Comparison of ENCODE assay signal across 26 cellular contexts in the genomic region with DNA sequence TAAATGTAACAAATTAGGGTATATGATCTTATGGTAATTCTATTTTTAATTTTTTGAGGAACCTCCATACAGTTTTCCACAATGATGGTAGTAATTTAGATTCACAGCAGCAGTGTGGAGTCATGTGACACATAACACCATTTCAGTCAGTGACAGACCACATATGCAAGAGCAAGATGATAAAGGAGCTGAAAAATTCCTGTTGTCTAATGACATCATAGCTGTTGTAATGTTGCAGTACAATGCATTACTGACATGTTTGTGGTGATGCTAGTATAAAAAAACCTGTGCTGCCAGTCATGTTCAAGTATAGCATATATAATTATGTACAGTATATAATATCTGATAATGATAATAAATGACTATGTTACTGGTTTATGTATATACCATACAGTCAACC. TPM values are rescaled to one million over a fixed set of nuclear protein-coding genes. Genes with fewer than 3 reads are reported as not detected.
DNase-seq lines count a peak whose midpoint lies in the region; ATAC-seq, FAIRE-seq and TF ChIP-seq lines count a peak whose summit lies in the region.
"Had no signal": no experiment of that assay in that cellular context is flagged by ENCODE, and none has a peak within 500 bp of the region (broad histone marks: within the 10 kb centered on the region; RNA-seq: fewer than 3 reads in every experiment).

No MANE protein-coding gene starts in this region.

- TF ChIP-seq EP300 in HepG2 (IDR thresholded peaks at IDR 0.05; ENCODE audit: low read depth in 2 of 2, low read length in 2 of 2) (no peak), HepG2 (CRISPR knock-in tag; IDR thresholded peaks at IDR 0.05; ENCODE audit: borderline replicate concordance) (no peak), K562 (IDR thresholded peaks at IDR 0.05; ENCODE audit: low read length) (no peak)

- H3K79me2 ChIP-seq in HepG2 (ENCODE audit: insufficient read depth, low read length) (no peaks in the 10 kb centered on the region), K562 (ENCODE audit: control insufficient read depth, insufficient read depth, low read length) (no peaks in the 10 kb centered on the region)

- TF ChIP-seq CTCF in HepG2 (CRISPR knock-in tag; IDR thresholded peaks at IDR 0.05): no peak
- TF ChIP-seq CTCF in right lobe of liver (IDR thresholded peaks at IDR 0.05): no peak
- no peak for TF ChIP-seq CTCF in K562 (IDR thresholded peaks at IDR 0.05 in 2 of 3, conservative IDR thresholded peaks at IDR 0.05 in 1 of 3; ENCODE audit: insufficient read depth in 2 of 3, low read depth in 1 of 3, low read length in 3 of 3)
- TF ChIP-seq CTCF in fibroblast of pulmonary artery (IDR thresholded peaks at IDR 0.05; ENCODE audit: low read length, missing control alignments): no peak

- H2AFZ ChIP-seq in HepG2 (ENCODE audit: low read length) (no peak overlapping the region), K562 (ENCODE audit: low read depth, low read length) (no peak overlapping the region)

- H3K4me3 ChIP-seq in HepG2 (replicated peaks in 1 of 3; ENCODE audit: insufficient read depth in 1 of 3, low read depth in 2 of 3, low read length in 3 of 3): no peak overlapping the region
- H3K4me3 ChIP-seq in right lobe of liver: no peak overlapping the region
- no peak overlapping the region for H3K4me3 ChIP-seq in K562
- no peak overlapping the region for H3K4me3 ChIP-seq in fibroblast of pulmonary artery (replicated peaks; ENCODE audit: low read depth, low read length)

- H3K9me3 ChIP-seq in HepG2 (ENCODE audit: low read length) (no peaks in the 10 kb centered on the region), right lobe of liver (no peaks in the 10 kb centered on the region), K562 (replicated peaks; ENCODE audit: control insufficient read depth, insufficient read depth, low read depth, low read length) (no peaks in the 10 kb centered on the region)

- no peak for TF ChIP-seq POLR2A in HepG2 (IDR thresholded peaks at IDR 0.05; ENCODE audit: insufficient read depth in 1 of 2, low read depth in 2 of 2, low read length in 2 of 2)
- TF ChIP-seq POLR2A in right lobe of liver (IDR thresholded peaks at IDR 0.05): no peak
- TF ChIP-seq POLR2A in K562 (conservative IDR thresholded peaks at IDR 0.05): no peak

- intact Hi-C loops in HepG2 (cut with micrococcal nuclease; ENCODE audit: unreplicated experiment): no loop called here
- intact Hi-C loops in right lobe of liver (cut with DNase I): no loop called here
- intact Hi-C loops in K562 (cut with micrococcal nuclease): no loop called here

- no peaks in the 10 kb centered on the region for H4K20me1 ChIP-seq in HepG2 (ENCODE audit: insufficient read depth, low read length)
- H4K20me1 ChIP-seq in K562 (replicated peaks; ENCODE audit: control insufficient read depth, insufficient read depth, low read length): no peaks in the 10 kb centered on the region

- H3K9me1 ChIP-seq in K562 (ENCODE audit: control insufficient read depth, insufficient read depth, low read length): no peaks in the 10 kb centered on the region

- no peak overlapping the region for H3K27ac ChIP-seq in HepG2 (ENCODE audit: extremely low read length, insufficient read depth, low read length)
- no peak overlapping the region for H3K27ac ChIP-seq in right lobe of liver
- H3K27ac ChIP-seq in K562 (ENCODE audit: extremely low read depth, low read depth, low read length): no peak overlapping the region
- H3K27ac ChIP-seq: 22Rv1, HL-60 had no signal

- TF ChIP-seq RAD21 in HepG2 (CRISPR knock-in tag; IDR thresholded peaks at IDR 0.05) (no peak), K562 (CRISPR knock-in tag; conservative IDR thresholded peaks at IDR 0.05 in 1 of 2, IDR thresholded peaks at IDR 0.05 in 1 of 2) (no peak)

- POLR2A ChIA-PET in HepG2 (lab: Yijun Ruan, JAX): no interaction called here
- POLR2A ChIA-PET in K562 (lab: Yijun Ruan, JAX): no interaction called here

- H3K27me3 ChIP-seq in HepG2 (ENCODE audit: control insufficient read depth in 1 of 2, insufficient read depth in 2 of 2, low read length in 2 of 2) (no peaks in the 10 kb centered on the region), right lobe of liver (no peaks in the 10 kb centered on the region), K562 (ENCODE audit: control insufficient read depth in 2 of 2, insufficient read depth in 2 of 2, low read length in 2 of 2) (no peaks in the 10 kb centered on the region)

- H3K4me2 ChIP-seq in HepG2 (ENCODE audit: low read depth, low read length) (no peak overlapping the region), K562 (ENCODE audit: insufficient read depth, low read length) (no peak overlapping the region)

- in situ Hi-C loops in HepG2 (cut with HindIII; ENCODE audit: extremely low pct_ligation_motif_present, low pct_unique_long_range_greater_than_20kb): no loop called here
- in situ Hi-C loops in K562 (cut with MboI): no loop called here

- ATAC-seq in HepG2 (no peak), right lobe of liver (no peak), K562 (no peak), GM18502 (IDR thresholded peaks at IDR 0.05; ENCODE audit: poor library complexity, unreplicated experiment) (no peak), GM21723 (IDR thresholded peaks at IDR 0.05; ENCODE audit: unreplicated experiment) (no peak)
- ATAC-seq: Right ventricle myocardium inferior had no signal

- H3K9ac ChIP-seq in HepG2 (ENCODE audit: insufficient read depth, low read depth, low read length): no peak overlapping the region
- no peak overlapping the region for H3K9ac ChIP-seq in K562 (ENCODE audit: insufficient read depth in 1 of 2, low read depth in 2 of 2, low read length in 2 of 2)

- H3K36me3 ChIP-seq in HepG2 (replicated peaks in 1 of 2; ENCODE audit: control insufficient read depth in 1 of 2, insufficient read depth in 2 of 2, low read length in 2 of 2) (no peaks in the 10 kb centered on the region), right lobe of liver (no peaks in the 10 kb centered on the region), K562 (ENCODE audit: control insufficient read depth, insufficient read depth, low read length) (no peaks in the 10 kb centered on the region)

- DNase-seq in HepG2 (ENCODE audit: low spot score) (no peak), right lobe of liver (no peak), K562 (ENCODE audit: extremely low read depth in 1 of 4, low spot score in 3 of 4) (no peak), fibroblast of pulmonary artery (ENCODE audit: low read depth) (peak; percentile 58), DMS53 treated with DMSO at 0.1 percent for 48 hours (lab: John Stamatoyannopoulos, UW; ENCODE audit: unreplicated experiment) (no peak)
- no peak for DNase-seq in activated naive CD4-positive, alpha-beta T cell treated with anti-CD3 and anti-CD28 coated beads, Interleukin-2, amount 50 U/mL, for 16 hours
- DNase-seq: DMS 273 treated with DMSO at 0.1 percent for 48 hours, GF-D8, H9, Kasumi-1, MM.1S, NCI-H1105, NCI-H2081, NCI-H2171 treated with DMSO at 0.1 percent for 48 hours, NCI-H446 treated with DMSO at 0.1 percent for 48 hours, NCI-H69 had no signal

- CTCF ChIA-PET in HepG2 (lab: Yijun Ruan, JAX; ENCODE audit: low intra/inter-chr PET ratio, low total read pairs) (no interaction called here), K562 (lab: Yijun Ruan, JAX; ENCODE audit: low intra/inter-chr PET ratio) (no interaction called here)

- H3K4me1 ChIP-seq in HepG2 (ENCODE audit: insufficient read depth, low read length): no peaks in the 10 kb centered on the region
- H3K4me1 ChIP-seq in right lobe of liver: no peaks in the 10 kb centered on the region
- no peaks in the 10 kb centered on the region for H3K4me1 ChIP-seq in K562 (replicated peaks in 1 of 2; ENCODE audit: control insufficient read depth in 2 of 2, insufficient read depth in 2 of 2, low read length in 2 of 2)

- FAIRE-seq in HepG2 (lab: Jason Lieb, UNC) (no peak), K562 (lab: Jason Lieb, UNC) (no peak)
- FAIRE-seq: RCC 7860 had no signal

- BruUV-seq in HepG2 (replicated peaks; lab: Mats Ljungman, UMichigan) (no TSS peak), K562 (replicated peaks; lab: Mats Ljungman, UMichigan) (no TSS peak)

RNA-seq across cellular contexts. Expression of gene EMCN, which starts 28.5 kb away (rescaled TPM):
- not detected in 2 replicates for total RNA-seq in HepG2 (2016; rRNA removed; fragmentation: Illumina TruSeq; extraction: Trizol)
- not detected in 2 replicates for total RNA-seq in HepG2 (2016; cell fraction: cytosol; rRNA removed; fragmentation: Illumina TruSeq; extraction: Trizol; ENCODE audit: low read depth)
- total RNA-seq in HepG2 (2016; cell fraction: insoluble cytoplasmic fraction; rRNA removed; fragmentation: Illumina TruSeq; extraction: Trizol): not detected in 2 replicates
- not detected in 2 replicates for total RNA-seq in HepG2 (2016; cell fraction: membrane; rRNA removed; fragmentation: Illumina TruSeq; extraction: Trizol)
- not detected in 2 replicates for total RNA-seq in HepG2 (2016; cell fraction: nucleus; rRNA removed; fragmentation: Illumina TruSeq; extraction: Trizol)
- polyA plus RNA-seq in HepG2 (2011; rRNA removed): not detected in 2 replicates
- not detected in 2 replicates for polyA plus RNA-seq in HepG2 (2011; cell fraction: cytosol; rRNA removed)
- polyA plus RNA-seq in HepG2 (2011; cell fraction: nucleus; rRNA removed): not detected in 2 replicates
- polyA plus RNA-seq in HepG2 (2012): not detected in 2 replicates
- polyA plus RNA-seq in HepG2 (2016; cell fraction: cytosol; fragmentation: Illumina TruSeq; extraction: Trizol; ENCODE audit: low read depth): not detected in 2 replicates
- not detected in 2 replicates for polyA plus RNA-seq in HepG2 (2016; cell fraction: insoluble cytoplasmic fraction; fragmentation: Illumina TruSeq; extraction: Trizol; ENCODE audit: low read depth)
- polyA plus RNA-seq in HepG2 (2016; cell fraction: membrane; fragmentation: Illumina TruSeq; extraction: Trizol; ENCODE audit: low read depth): not detected in 2 replicates
- polyA plus RNA-seq in HepG2 (2016; cell fraction: nucleus; fragmentation: Illumina TruSeq; extraction: Trizol; ENCODE audit: insufficient read depth, low read depth): not detected in 2 replicates
- polyA minus RNA-seq in HepG2 (2011; rRNA and poly(A)+ RNA removed; ENCODE audit: low replicate concordance): not detected in 2 replicates
- polyA minus RNA-seq in HepG2 (2011; cell fraction: cytosol; rRNA and poly(A)+ RNA removed): not detected in 2 replicates
- not detected in 2 replicates for polyA minus RNA-seq in HepG2 (2011; cell fraction: nucleus; rRNA and poly(A)+ RNA removed)
- total RNA-seq in right lobe of liver: 1 to 10 TPM; 1.9 to 6.8 (median 3.5) TPM
- total RNA-seq in K562 (2011; cell fraction: chromatin; rRNA removed; ENCODE audit: low replicate concordance): not detected in 2 replicates
- total RNA-seq in K562 (2011; cell fraction: nucleolus; rRNA removed): not detected in 2 replicates
- not detected in 2 replicates for total RNA-seq in K562 (2011; cell fraction: nucleoplasm; rRNA removed)
- not detected in 2 replicates for total RNA-seq in K562 (2014; rRNA removed)
- not detected in 2 replicates for total RNA-seq in K562 (2014; rRNA removed; fragmentation: Illumina TruSeq; extraction: Trizol)
- total RNA-seq in K562 (2015; rRNA removed; fragmentation: Illumina TruSeq; extraction: Trizol): not detected in 2 replicates
- not detected in 2 replicates for total RNA-seq in K562 (2021)
- polyA plus RNA-seq in K562 (2011; rRNA removed): not detected in 2 replicates
- not detected in 2 replicates for polyA plus RNA-seq in K562 (2011; cell fraction: cytosol; rRNA removed)
- not detected in 2 replicates for polyA plus RNA-seq in K562 (2011; cell fraction: nucleus; rRNA removed)
- polyA plus RNA-seq in K562 (2012): not detected in 2 replicates
- polyA plus RNA-seq in K562 (2014; fragmentation: Illumina TruSeq; extraction: Trizol): not detected in 2 replicates
- polyA plus RNA-seq in K562 (2014; fragmentation: Nextera tagmentation; extraction: Ambion mirVana): not detected
- polyA plus RNA-seq in K562 (2014; rRNA removed): not detected in 2 replicates
- not detected in 2 replicates for polyA minus RNA-seq in K562 (2011; rRNA and poly(A)+ RNA removed)
- polyA minus RNA-seq in K562 (2011; cell fraction: cytosol; rRNA and poly(A)+ RNA removed): not detected in 2 replicates
- not detected in 2 replicates for polyA minus RNA-seq in K562 (2011; cell fraction: nucleus; rRNA and poly(A)+ RNA removed)
- total RNA-seq: H9, HT1080, SK-MEL-5 had no signal
- polyA plus RNA-seq: CD14-positive monocyte, IgD-negative memory B cell had no signal

Comparison
In these comparisons a context has a peak if more than half of its experiments do, and no peak if none do; other contexts are left out.
1. Of the 241 proteins assayed by ChIP-seq in both HepG2 and K562: peak only in HepG2: none; only in K562: TFE3; in both: none; in neither: 238; mixed calls (peak in some experiments, not most) for 2.